ENCODE assay signal across 10 cellular contexts in genomic region chr10:5449227-5449626, GRCh38. TPM values are rescaled to one million over a fixed set of nuclear protein-coding genes. Genes with fewer than 3 reads are reported as not detected.
DNase-seq lines count a peak whose midpoint lies in the region; ATAC-seq and TF ChIP-seq lines count a peak whose summit lies in the region.
"Had no signal": no experiment of that assay in that cellular context is flagged by ENCODE, and none has a peak within 500 bp of the region (broad histone marks: within the 10 kb centered on the region; RNA-seq: fewer than 3 reads in every experiment).

No MANE protein-coding gene starts in this region.

- no peak overlapping the region for H2BK120ac ChIP-seq in mesenchymal stem cell (ENCODE audit: low read depth, low read length)

- no peaks in the 10 kb centered on the region for H4K20me1 ChIP-seq in mammary epithelial cell (ENCODE audit: insufficient read depth, low read length)

- in situ Hi-C loops in mammary epithelial cell (cut with MboI; ENCODE audit: low sequenced_read_pairs in 2 of 2): no loop called here

- peak; percentile 34 for DNase-seq in HT-29 (ENCODE audit: low spot score)
- DNase-seq in mammary epithelial cell: peak; percentile 24
- DNase-seq in mesenchymal stem cell: no peak
- no peak for DNase-seq in GF-D8 (lab: John Stamatoyannopoulos, UW)
- DNase-seq in COLO668 (lab: John Stamatoyannopoulos, UW; ENCODE audit: unreplicated experiment): no peak
- no peak for DNase-seq in SKM-1 treated with dmso at 0.1 percent for 144 hours (lab: John Stamatoyannopoulos, UW; ENCODE audit: unreplicated experiment)
- DNase-seq: NCI-H510A had no signal

- H3K4me3 ChIP-seq in mammary epithelial cell (replicated peaks in 1 of 3; ENCODE audit: insufficient read depth in 1 of 3, low read depth in 2 of 3, low read length in 3 of 3) (peak overlapping the region in 1 of 3 experiments; percentile 31), mesenchymal stem cell (ENCODE audit: insufficient read depth in 1 of 2, low read depth in 1 of 2, low read length in 2 of 2) (peak overlapping the region in 1 of 2 experiments; percentile 89), subcutaneous abdominal adipose tissue (ENCODE audit: low read depth in 1 of 5, low read length in 5 of 5) (peak overlapping the region; percentile 69 to 98 (median 80))

- no peak overlapping the region for H2BK12ac ChIP-seq in mesenchymal stem cell (ENCODE audit: low read length in 2 of 2)

- H3K18ac ChIP-seq in mesenchymal stem cell (ENCODE audit: low read depth in 1 of 2, low read length in 2 of 2): no peak overlapping the region

- H3K9me3 ChIP-seq in mammary epithelial cell (replicated peaks; ENCODE audit: insufficient read depth, low read length) (no peaks in the 10 kb centered on the region), mesenchymal stem cell (ENCODE audit: control insufficient read depth, low read length) (no peaks in the 10 kb centered on the region), subcutaneous abdominal adipose tissue (ENCODE audit: control insufficient read depth in 5 of 5, low read length in 5 of 5) (no peaks in the 10 kb centered on the region)

- H3K14ac ChIP-seq in mesenchymal stem cell (ENCODE audit: low read length in 2 of 2): no peak overlapping the region

- H3K27me3 ChIP-seq in mammary epithelial cell (ENCODE audit: insufficient read depth, low read length): no peaks in the 10 kb centered on the region
- H3K27me3 ChIP-seq in mesenchymal stem cell (ENCODE audit: control insufficient read depth in 1 of 2, insufficient read depth in 1 of 2, low read length in 2 of 2): no peaks in the 10 kb centered on the region
- H3K27me3 ChIP-seq in subcutaneous abdominal adipose tissue (ENCODE audit: control insufficient read depth in 5 of 5, insufficient read depth in 4 of 5, low read length in 5 of 5): no peaks in the 10 kb centered on the region

- H3K79me1 ChIP-seq in mesenchymal stem cell (replicated peaks; ENCODE audit: low read length, poor library complexity, severe bottlenecking): peaks cover 6% of the 10 kb centered on the region

- H4K91ac ChIP-seq in mesenchymal stem cell (ENCODE audit: low read length): no peak overlapping the region

- H2AFZ ChIP-seq in mammary epithelial cell (ENCODE audit: low read depth, low read length) (no peak overlapping the region), mesenchymal stem cell (ENCODE audit: low read depth, low read length) (no peak overlapping the region)

- H3K79me2 ChIP-seq in mammary epithelial cell (ENCODE audit: insufficient read depth, low read length): peaks cover 37% of the 10 kb centered on the region

- CTCF ChIA-PET in mammary epithelial cell (lab: Charles Lee; ENCODE audit: low non-redundant PET): no interaction called here

- no peak overlapping the region for H4K8ac ChIP-seq in mesenchymal stem cell (ENCODE audit: low read length)

- H2BK15ac ChIP-seq in mesenchymal stem cell (ENCODE audit: low read depth, poor library complexity, severe bottlenecking): no peak overlapping the region

- H3K9ac ChIP-seq in mammary epithelial cell (ENCODE audit: insufficient read depth, low read length) (peak overlapping the region; percentile 56), mesenchymal stem cell (ENCODE audit: low read length) (peak overlapping the region; percentile 97), subcutaneous abdominal adipose tissue (ENCODE audit: low read length in 5 of 5) (peak overlapping the region; percentile 25 to 93 (median 82))

- H3K36me3 ChIP-seq in mammary epithelial cell (ENCODE audit: insufficient read depth, low read length) (peaks cover 15% of the 10 kb centered on the region), mesenchymal stem cell (ENCODE audit: control insufficient read depth in 1 of 2, insufficient read depth in 2 of 2, low read depth in 1 of 2, low read length in 2 of 2) (peaks cover 5 to 28% of the 10 kb centered on the region in 2 experiments), subcutaneous abdominal adipose tissue (ENCODE audit: control insufficient read depth in 5 of 5, insufficient read depth in 5 of 5, low read length in 5 of 5) (peaks cover 12 to 23% (median 20%) of the 10 kb centered on the region in 5 donors)

- dilution Hi-C loops in mammary epithelial cell (cut with HindIII; ENCODE audit: low sequenced_read_pairs): loop anchor here (5.0 kb wide), 1 partner anchor 103 kb away; no protein-coding TSS in a partner anchor

- no peak for ATAC-seq in HG03175 (IDR thresholded peaks at IDR 0.05; ENCODE audit: unreplicated experiment)
- ATAC-seq: activated T-helper 17 cell treated with anti-CD3 and anti-CD28 coated beads, Interleukin-2, amount 50 U/mL, for 72 hours had no signal

- no TSS peak for BruUV-seq in mammary epithelial cell (replicated peaks; lab: Mats Ljungman, UMichigan)

- H2BK5ac ChIP-seq in mesenchymal stem cell (ENCODE audit: low read depth, low read length, poor library complexity, severe bottlenecking): no peak overlapping the region

- no peak overlapping the region for H2AK5ac ChIP-seq in mesenchymal stem cell (ENCODE audit: low read length, severe bottlenecking)

- no peak for TF ChIP-seq CTCF in mammary epithelial cell (conservative IDR thresholded peaks at IDR 0.05 in 1 of 2, IDR thresholded peaks at IDR 0.05 in 1 of 2; ENCODE audit: extremely low read depth in 1 of 2, insufficient read depth in 1 of 2, low read depth in 1 of 2, low read length in 2 of 2)

- H3K27ac ChIP-seq in mammary epithelial cell (ENCODE audit: insufficient read depth, low read depth, low read length) (peak overlapping the region; percentile 89), mesenchymal stem cell (ENCODE audit: low read length, poor library complexity, severe bottlenecking) (peak overlapping the region; percentile 25), subcutaneous abdominal adipose tissue (ENCODE audit: low read depth, low read length) (peak overlapping the region; percentile 95)

- H3K4ac ChIP-seq in mesenchymal stem cell (ENCODE audit: low read depth in 1 of 2, low read length in 2 of 2): no peak overlapping the region

- no peak overlapping the region for H3K23ac ChIP-seq in mesenchymal stem cell (ENCODE audit: low read length in 2 of 2)

- H3K4me1 ChIP-seq in mammary epithelial cell (ENCODE audit: insufficient read depth, low read length) (peaks cover 25% of the 10 kb centered on the region), mesenchymal stem cell (ENCODE audit: control insufficient read depth, insufficient read depth, low read depth, low read length) (peaks cover 2% of the 10 kb centered on the region), subcutaneous abdominal adipose tissue (ENCODE audit: control insufficient read depth in 5 of 5, insufficient read depth in 5 of 5, low read length in 5 of 5) (peaks cover 0 to 30% (median 17%) of the 10 kb centered on the region in 5 donors)

- H3K4me2 ChIP-seq in mammary epithelial cell (ENCODE audit: insufficient read depth, low read depth, low read length): peak overlapping the region; percentile 70
- peak overlapping the region; percentile 38 for H3K4me2 ChIP-seq in mesenchymal stem cell (ENCODE audit: low read length, poor library complexity, severe bottlenecking)

- intact Hi-C loops in mammary epithelial cell (cut with micrococcal nuclease): loop anchor here (10.0 kb wide), 1 partner anchor 426 kb away; no protein-coding TSS in a partner anchor

- 94% methylated on average over 2 of the region's 2 CpGs for WGBS in mammary epithelial cell (ENCODE audit: low coverage, missing lambda C conversion rate)
- WGBS in mesenchymal stem cell: no CpG with 5 or more reads among the region's 2 CpGs

RNA-seq across cellular contexts. Expression of gene NET1, which starts 36.9 kb away (rescaled TPM):
- 72.8 and 82.1 TPM in 2 replicates for total RNA-seq in HT-29 (2014; rRNA removed; shearing (Covaris generic))
- 10 to 100 TPM in 1 of 2 donors, 1 to 10 TPM in 1; 8.3 to 15.1 TPM for total RNA-seq in mammary epithelial cell
- 12.2 TPM for polyA plus RNA-seq in mammary epithelial cell
- 40.7 TPM for polyA minus RNA-seq in mammary epithelial cell
- 10.2 TPM for polyA plus RNA-seq in mesenchymal stem cell (2013, experiment 1 of 2)
- polyA plus RNA-seq in mesenchymal stem cell (2013, experiment 2 of 2): 10.9 TPM

RNA-seq across cellular contexts. Expression of gene TUBAL3, which starts 44.6 kb away (rescaled TPM):
- total RNA-seq in HT-29 (2014; rRNA removed; shearing (Covaris generic)): 0.05 and 0.47 TPM in 2 replicates
- under 1 TPM; 0.17 to 0.73 TPM for total RNA-seq in mammary epithelial cell
- polyA plus RNA-seq in mammary epithelial cell: 7.4 TPM
- 26.7 TPM for polyA minus RNA-seq in mammary epithelial cell
- polyA plus RNA-seq in mesenchymal stem cell (2013, experiment 1 of 2): not detected
- polyA plus RNA-seq in mesenchymal stem cell (2013, experiment 2 of 2): not detected
- total RNA-seq: activated T-helper 17 cell treated with anti-CD3 and anti-CD28 coated beads, Interleukin-2, amount 50 U/mL, for 72 hours had no signal

RNA-seq across cellular contexts. Expression of gene CALML5, which starts 50.1 kb away (rescaled TPM):
- 0.71 and 1.7 TPM in 2 replicates for total RNA-seq in HT-29 (2014; rRNA removed; shearing (Covaris generic))
- not detected for total RNA-seq in mammary epithelial cell
- 0.32 TPM for polyA plus RNA-seq in mammary epithelial cell
- not detected for polyA minus RNA-seq in mammary epithelial cell
- not detected for polyA plus RNA-seq in mesenchymal stem cell (2013, experiment 1 of 2)
- not detected for polyA plus RNA-seq in mesenchymal stem cell (2013, experiment 2 of 2)
- total RNA-seq: activated T-helper 17 cell treated with anti-CD3 and anti-CD28 coated beads, Interleukin-2, amount 50 U/mL, for 72 hours had no signal

Comparison
In these comparisons a context has a peak if more than half of its experiments do, and no peak if none do; other contexts are left out.
1. DNase-seq: peak in HT-29 (single experiment) and mammary epithelial cell (single experiment); none in mesenchymal stem cell (single experiment), GF-D8 (single experiment), COLO668 (single experiment) and SKM-1 treated with dmso at 0.1 percent for 144 hours (single experiment).
2. H3K27ac ChIP-seq: peak in every context shown above with its lines; median percentile 95 in subcutaneous abdominal adipose tissue; 89 in mammary epithelial cell; 25 in mesenchymal stem cell.
3. Peak in every context shown above with its lines, with median percentiles within 50 percentile points of each other: H3K9ac ChIP-seq.